In genomic region chr4:150970685-150971151, GRCh38 we compare ENCODE assay signal across 1 cellular context.
TF ChIP-seq lines count a peak whose summit lies in the region.

No MANE protein-coding gene starts in this region.

TF ChIP-seq in WTC11, 78 proteins besides CTCF, POLR2A, EP300 and RAD21 (continued from another document):
- TF ChIP-seq ZNF532 (CRISPR knock-in tag; IDR thresholded peaks at IDR 0.05; ENCODE audit: borderline replicate concordance) = no peak
- no peak for TF ChIP-seq JAZF1 (CRISPR knock-in tag; IDR thresholded peaks at IDR 0.05)
- TF ChIP-seq SMAD3 (CRISPR knock-in tag; IDR thresholded peaks at IDR 0.05; ENCODE audit: borderline replicate concordance) = no peak
- no peak for TF ChIP-seq AFF4 (CRISPR knock-in tag; IDR thresholded peaks at IDR 0.05; ENCODE audit: borderline replicate concordance)
- no peak for TF ChIP-seq ZNF219 (CRISPR knock-in tag; IDR thresholded peaks at IDR 0.05; ENCODE audit: borderline replicate concordance)
- no peak for TF ChIP-seq ATF6 (CRISPR knock-in tag; IDR thresholded peaks at IDR 0.05)
- TF ChIP-seq TP53 (CRISPR knock-in tag; IDR thresholded peaks at IDR 0.05) = no peak
- no peak for TF ChIP-seq E2F4 (CRISPR knock-in tag; IDR thresholded peaks at IDR 0.05; ENCODE audit: borderline replicate concordance, low read depth)
